ENCODE assay signal across 29 cellular contexts in genomic region chr22:35292786-35293185, GRCh38.
"Had no signal": no experiment of that assay in that cellular context is flagged by ENCODE, and none has a peak within 500 bp of the region (broad histone marks: within the 10 kb centered on the region; RNA-seq: fewer than 3 reads in every experiment).

No MANE protein-coding gene starts in this region.

- H3K4me1 ChIP-seq: gastrocnemius medialis, neural progenitor cell, parathyroid adenoma, psoas muscle, spleen, upper lobe of left lung had no signal

- H3K4me3 ChIP-seq: gastrocnemius medialis, neural progenitor cell, psoas muscle, spleen, upper lobe of left lung had no signal

- DNase-seq: activated CD4-positive, alpha-beta T cell treated with anti-CD3 and anti-CD28 coated beads for 4 hours; activated CD4-positive, alpha-beta T cell treated with anti-CD3 and anti-CD28 coated beads, Interleukin-2, amount 50 U/mL, for 4 hours; activated gamma-delta T cell; activated naive CD4-positive, alpha-beta T cell treated with anti-CD3 and anti-CD28 coated beads, Interleukin-2, amount 10 ng/mL, durations not matched to agents 7 days and 5 days; activated naive CD8-positive, alpha-beta T cell treated with anti-CD3 and anti-CD28 coated beads, Interleukin-2, amount 10 ng/mL, durations not matched to agents 7 days and 5 days; activated T-cell treated with anti-CD3 and anti-CD28 coated beads for 4 hours; amniotic stem cell; dermis blood vessel endothelial cell; effector CD8-positive, alpha-beta T cell; gastrocnemius medialis; glutamatergic neuron; left cardiac atrium; left ventricle myocardium superior; naive thymus-derived CD8-positive, alpha-beta T cell; occipital lobe; psoas muscle; right cardiac atrium; spleen; stimulated activated naive CD8-positive, alpha-beta T cell treated with anti-CD3 and anti-CD28 coated beads, Interleukin-15, Interleukin-2, amounts not matched to agents 100 U/mL and 50 U/mL, for 24 hours; T-cell; upper lobe of left lung had no signal

- H3K27me3 ChIP-seq: gastrocnemius medialis, neural progenitor cell, spleen, upper lobe of left lung had no signal

- H3K9me3 ChIP-seq: gastrocnemius medialis, psoas muscle, spleen, upper lobe of left lung had no signal

- H3K9ac ChIP-seq: neural progenitor cell, parathyroid adenoma had no signal

- H3K27ac ChIP-seq: gastrocnemius medialis, neural progenitor cell, parathyroid adenoma, psoas muscle, spleen, upper lobe of left lung, VCaP had no signal

- FAIRE-seq: bronchial epithelial cell, colon, endometrium, islet of Langerhans, TTC549 had no signal

- ATAC-seq: gastrocnemius medialis; left cardiac atrium; left ventricle myocardium superior; naive thymus-derived CD8-positive, alpha-beta T cell; psoas muscle; right cardiac atrium; stimulated activated naive CD8-positive, alpha-beta T cell treated with anti-CD3 and anti-CD28 coated beads, Interleukin-15, Interleukin-2, amounts not matched to agents 100 U/mL and 50 U/mL, for 24 hours; T-cell had no signal
